ENCODE assay signal across 1 cellular context in the genomic region with DNA sequence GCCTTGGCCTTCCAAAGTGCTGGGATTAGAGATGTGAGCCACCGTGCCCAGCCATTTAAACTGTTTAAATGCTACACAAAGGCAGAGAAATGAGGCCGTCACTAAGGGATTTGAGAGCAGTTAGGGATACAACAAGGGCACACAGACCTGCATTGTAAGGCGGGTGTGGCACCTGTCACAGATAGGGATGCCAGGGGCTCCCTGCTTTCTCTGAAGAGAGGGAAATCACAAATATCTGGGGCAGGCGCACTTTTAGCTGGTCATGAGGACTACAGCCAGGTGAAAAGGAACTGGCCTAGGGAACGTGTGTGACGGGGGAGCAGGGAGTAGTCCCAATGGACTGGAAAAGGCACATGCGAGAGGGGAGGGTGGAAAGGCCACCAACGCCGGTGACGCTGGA.
TF ChIP-seq lines count a peak whose summit lies in the region.

No MANE protein-coding gene starts in this region.

TF ChIP-seq in HepG2, 621 proteins besides CTCF, POLR2A, EP300 and RAD21:
- no peak for TF ChIP-seq ZNF143 (CRISPR knock-in tag; IDR thresholded peaks at IDR 0.05)
- no peak for TF ChIP-seq MYNN (CRISPR knock-in tag; IDR thresholded peaks at IDR 0.05; ENCODE audit: low read depth)
- TF ChIP-seq FLYWCH1 (CRISPR knock-in tag; IDR thresholded peaks at IDR 0.05): no peak
- TF ChIP-seq, protein P1, sequence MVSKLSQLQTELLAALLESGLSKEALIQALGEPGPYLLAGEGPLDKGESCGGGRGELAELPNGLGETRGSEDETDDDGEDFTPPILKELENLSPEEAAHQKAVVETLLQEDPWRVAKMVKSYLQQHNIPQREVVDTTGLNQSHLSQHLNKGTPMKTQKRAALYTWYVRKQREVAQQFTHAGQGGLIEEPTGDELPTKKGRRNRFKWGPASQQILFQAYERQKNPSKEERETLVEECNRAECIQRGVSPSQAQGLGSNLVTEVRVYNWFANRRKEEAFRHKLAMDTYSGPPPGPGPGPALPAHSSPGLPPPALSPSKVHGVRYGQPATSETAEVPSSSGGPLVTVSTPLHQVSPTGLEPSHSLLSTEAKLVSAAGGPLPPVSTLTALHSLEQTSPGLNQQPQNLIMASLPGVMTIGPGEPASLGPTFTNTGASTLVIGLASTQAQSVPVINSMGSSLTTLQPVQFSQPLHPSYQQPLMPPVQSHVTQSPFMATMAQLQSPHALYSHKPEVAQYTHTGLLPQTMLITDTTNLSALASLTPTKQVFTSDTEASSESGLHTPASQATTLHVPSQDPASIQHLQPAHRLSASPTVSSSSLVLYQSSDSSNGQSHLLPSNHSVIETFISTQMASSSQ (IDR thresholded peaks at IDR 0.05; ENCODE audit: low read depth): no peak
- TF ChIP-seq, protein P1 (CRISPR knock-in tag; IDR thresholded peaks at IDR 0.05; ENCODE audit: borderline replicate concordance): no peak
- TF ChIP-seq, protein P2, sequence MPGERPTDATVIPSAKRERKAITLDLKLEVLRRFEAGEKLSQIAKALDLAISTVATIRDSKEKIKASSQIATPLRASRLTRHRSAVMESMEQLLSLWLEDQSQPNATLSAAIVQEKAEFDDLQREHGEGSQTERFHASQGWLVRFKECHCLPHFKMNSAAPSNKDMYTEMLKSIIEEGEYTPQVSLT (CRISPR knock-in tag; IDR thresholded peaks at IDR 0.05; ENCODE audit: borderline replicate concordance, low read depth): no peak
- no peak for TF ChIP-seq MTA1 (CRISPR knock-in tag; IDR thresholded peaks at IDR 0.05; ENCODE audit: borderline replicate concordance)
- TF ChIP-seq, protein P3, sequence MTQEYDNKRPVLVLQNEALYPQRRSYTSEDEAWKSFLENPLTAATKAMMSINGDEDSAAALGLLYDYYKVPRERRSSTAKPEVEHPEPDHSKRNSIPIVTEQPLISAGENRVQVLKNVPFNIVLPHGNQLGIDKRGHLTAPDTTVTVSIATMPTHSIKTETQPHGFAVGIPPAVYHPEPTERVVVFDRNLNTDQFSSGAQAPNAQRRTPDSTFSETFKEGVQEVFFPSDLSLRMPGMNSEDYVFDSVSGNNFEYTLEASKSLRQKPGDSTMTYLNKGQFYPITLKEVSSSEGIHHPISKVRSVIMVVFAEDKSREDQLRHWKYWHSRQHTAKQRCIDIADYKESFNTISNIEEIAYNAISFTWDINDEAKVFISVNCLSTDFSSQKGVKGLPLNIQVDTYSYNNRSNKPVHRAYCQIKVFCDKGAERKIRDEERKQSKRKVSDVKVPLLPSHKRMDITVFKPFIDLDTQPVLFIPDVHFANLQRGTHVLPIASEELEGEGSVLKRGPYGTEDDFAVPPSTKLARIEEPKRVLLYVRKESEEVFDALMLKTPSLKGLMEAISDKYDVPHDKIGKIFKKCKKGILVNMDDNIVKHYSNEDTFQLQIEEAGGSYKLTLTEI (CRISPR knock-in tag; conservative IDR thresholded peaks at IDR 0.05): no peak
- TF ChIP-seq, protein P4, sequence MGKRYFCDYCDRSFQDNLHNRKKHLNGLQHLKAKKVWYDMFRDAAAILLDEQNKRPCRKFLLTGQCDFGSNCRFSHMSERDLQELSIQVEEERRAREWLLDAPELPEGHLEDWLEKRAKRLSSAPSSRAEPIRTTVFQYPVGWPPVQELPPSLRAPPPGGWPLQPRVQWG (CRISPR knock-in tag; IDR thresholded peaks at IDR 0.05; ENCODE audit: borderline replicate concordance, low read depth): no peak
- TF ChIP-seq ZFP1 (CRISPR knock-in tag; IDR thresholded peaks at IDR 0.05): no peak
- no peak for TF ChIP-seq SSRP1 (CRISPR knock-in tag; IDR thresholded peaks at IDR 0.05)
- no peak for TF ChIP-seq NFIB (CRISPR knock-in tag; IDR thresholded peaks at IDR 0.05; ENCODE audit: borderline replicate concordance)
- TF ChIP-seq ZNF615 (CRISPR knock-in tag; IDR thresholded peaks at IDR 0.05; ENCODE audit: borderline replicate concordance): no peak
- TF ChIP-seq PCBP1 (IDR thresholded peaks at IDR 0.05; ENCODE audit: borderline replicate concordance, low read depth, low read length): no peak
- no peak for TF ChIP-seq RXRB (CRISPR knock-in tag; IDR thresholded peaks at IDR 0.05; ENCODE audit: borderline replicate concordance)
- no peak for TF ChIP-seq ZNF713 (CRISPR knock-in tag; IDR thresholded peaks at IDR 0.05)
- TF ChIP-seq, protein P5, sequence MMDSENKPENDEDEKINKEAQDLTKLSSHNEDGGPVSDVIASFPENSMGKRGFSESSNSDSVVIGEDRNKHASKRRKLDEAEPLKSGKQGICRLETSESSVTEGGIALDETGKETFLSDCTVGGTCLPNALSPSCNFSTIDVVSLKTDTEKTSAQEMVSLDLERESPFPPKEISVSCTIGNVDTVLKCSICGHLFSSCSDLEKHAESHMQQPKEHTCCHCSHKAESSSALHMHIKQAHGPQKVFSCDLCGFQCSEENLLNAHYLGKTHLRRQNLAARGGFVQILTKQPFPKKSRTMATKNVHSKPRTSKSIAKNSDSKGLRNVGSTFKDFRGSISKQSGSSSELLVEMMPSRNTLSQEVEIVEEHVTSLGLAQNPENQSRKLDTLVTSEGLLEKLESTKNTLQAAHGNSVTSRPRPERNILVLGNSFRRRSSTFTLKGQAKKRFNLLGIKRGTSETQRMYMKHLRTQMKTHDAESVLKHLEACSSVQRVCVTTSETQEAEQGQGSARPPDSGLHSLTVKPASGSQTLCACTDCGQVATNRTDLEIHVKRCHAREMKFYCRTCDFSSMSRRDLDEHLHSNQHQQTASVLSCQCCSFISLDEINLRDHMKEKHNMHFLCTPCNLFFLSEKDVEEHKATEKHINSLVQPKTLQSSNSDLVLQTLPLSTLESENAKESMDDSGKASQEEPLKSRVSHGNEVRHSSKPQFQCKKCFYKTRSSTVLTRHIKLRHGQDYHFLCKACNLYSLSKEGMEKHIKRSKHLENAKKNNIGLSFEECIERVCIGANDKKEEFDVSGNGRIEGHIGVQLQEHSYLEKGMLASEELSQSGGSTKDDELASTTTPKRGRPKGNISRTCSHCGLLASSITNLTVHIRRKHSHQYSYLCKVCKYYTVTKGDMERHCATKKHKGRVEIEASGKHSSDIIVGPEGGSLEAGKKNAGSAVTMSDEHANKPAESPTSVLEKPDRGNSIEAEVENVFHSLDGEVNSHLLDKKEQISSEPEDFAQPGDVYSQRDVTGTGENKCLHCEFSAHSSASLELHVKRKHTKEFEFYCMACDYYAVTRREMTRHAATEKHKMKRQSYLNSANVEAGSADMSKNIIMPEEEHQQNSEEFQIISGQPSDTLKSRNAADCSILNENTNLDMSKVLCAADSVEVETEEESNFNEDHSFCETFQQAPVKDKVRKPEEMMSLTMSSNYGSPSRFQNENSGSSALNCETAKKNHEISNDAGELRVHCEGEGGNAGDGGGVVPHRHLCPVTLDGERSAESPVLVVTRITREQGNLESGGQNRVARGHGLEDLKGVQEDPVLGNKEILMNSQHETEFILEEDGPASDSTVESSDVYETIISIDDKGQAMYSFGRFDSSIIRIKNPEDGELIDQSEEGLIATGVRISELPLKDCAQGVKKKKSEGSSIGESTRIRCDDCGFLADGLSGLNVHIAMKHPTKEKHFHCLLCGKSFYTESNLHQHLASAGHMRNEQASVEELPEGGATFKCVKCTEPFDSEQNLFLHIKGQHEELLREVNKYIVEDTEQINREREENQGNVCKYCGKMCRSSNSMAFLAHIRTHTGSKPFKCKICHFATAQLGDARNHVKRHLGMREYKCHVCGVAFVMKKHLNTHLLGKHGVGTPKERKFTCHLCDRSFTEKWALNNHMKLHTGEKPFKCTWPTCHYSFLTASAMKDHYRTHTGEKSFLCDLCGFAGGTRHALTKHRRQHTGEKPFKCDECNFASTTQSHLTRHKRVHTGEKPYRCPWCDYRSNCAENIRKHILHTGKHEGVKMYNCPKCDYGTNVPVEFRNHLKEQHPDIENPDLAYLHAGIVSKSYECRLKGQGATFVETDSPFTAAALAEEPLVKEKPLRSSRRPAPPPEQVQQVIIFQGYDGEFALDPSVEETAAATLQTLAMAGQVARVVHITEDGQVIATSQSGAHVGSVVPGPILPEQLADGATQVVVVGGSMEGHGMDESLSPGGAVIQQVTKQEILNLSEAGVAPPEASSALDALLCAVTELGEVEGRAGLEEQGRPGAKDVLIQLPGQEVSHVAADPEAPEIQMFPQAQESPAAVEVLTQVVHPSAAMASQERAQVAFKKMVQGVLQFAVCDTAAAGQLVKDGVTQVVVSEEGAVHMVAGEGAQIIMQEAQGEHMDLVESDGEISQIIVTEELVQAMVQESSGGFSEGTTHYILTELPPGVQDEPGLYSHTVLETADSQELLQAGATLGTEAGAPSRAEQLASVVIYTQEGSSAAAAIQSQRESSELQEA (CRISPR knock-in tag; IDR thresholded peaks at IDR 0.05; ENCODE audit: not compliant biosample characterization): no peak
- TF ChIP-seq PHF20 (CRISPR knock-in tag; IDR thresholded peaks at IDR 0.05): no peak
- no peak for TF ChIP-seq SP1 (IDR thresholded peaks at IDR 0.05)
- no peak for TF ChIP-seq SP1 (CRISPR knock-in tag; IDR thresholded peaks at IDR 0.05)
